ENCODE assay signal across 33 cellular contexts in genomic region chr16:13856811-13857511, GRCh38.
"Had no signal": no experiment of that assay in that cellular context is flagged by ENCODE, and none has a peak within 500 bp of the region (broad histone marks: within the 10 kb centered on the region; RNA-seq: fewer than 3 reads in every experiment).

No MANE protein-coding gene starts in this region.

- H3K27me3 Mint-ChIP-seq: activated CD8-positive, alpha-beta memory T cell treated with anti-CD3 and anti-CD28 coated beads, Interleukin-2, amount 10 ng/mL, durations not matched to agents 7 days and 5 days had no signal

- H3K9me3 Mint-ChIP-seq: activated CD4-positive, alpha-beta memory T cell treated with anti-CD3 and anti-CD28 coated beads for 36 hours; activated CD4-positive, alpha-beta T cell treated with anti-CD3 and anti-CD28 coated beads, Interleukin-2, amount 10 ng/mL, durations not matched to agents 24 days and 14 days; activated T-helper 17 cell treated with anti-CD3 and anti-CD28 coated beads, Interleukin-2, amount 50 U/mL, for 72 hours; central memory CD8-positive, alpha-beta T cell; effector memory CD8-positive, alpha-beta T cell had no signal

- ATAC-seq: activated CD4-positive, alpha-beta T cell treated with anti-CD3 and anti-CD28 coated beads for 36 hours; activated CD8-positive, alpha-beta memory T cell treated with anti-CD3 and anti-CD28 coated beads, Interleukin-2, amount 10 ng/mL, durations not matched to agents 7 days and 5 days; activated CD8-positive, alpha-beta T cell treated with anti-CD3 and anti-CD28 coated beads, Interleukin-2, amount 10 ng/mL, durations not matched to agents 7 days and 5 days; effector memory CD8-positive, alpha-beta T cell; foreskin keratinocyte; gastrocnemius medialis; heart left ventricle had no signal

- FAIRE-seq: astrocyte, bronchial epithelial cell, colon had no signal

- DNase-seq: activated CD4-positive, alpha-beta memory T cell treated with anti-CD3 and anti-CD28 coated beads for 36 hours; activated CD4-positive, alpha-beta T cell treated with anti-CD3 and anti-CD28 coated beads for 36 hours; activated CD4-positive, alpha-beta T cell treated with anti-CD3 and anti-CD28 coated beads, Interleukin-2, amount 10 ng/mL, durations not matched to agents 24 days and 14 days; activated CD4-positive, CD25-positive, alpha-beta regulatory T cell; activated CD4-positive, CD25-positive, alpha-beta regulatory T cell treated with anti-CD3 and anti-CD28 coated beads, Interleukin-2, amount 50 U/mL, for 72 hours; activated CD8-positive, alpha-beta memory T cell treated with anti-CD3 and anti-CD28 coated beads, Interleukin-2, amount 10 ng/mL, durations not matched to agents 7 days and 5 days; activated CD8-positive, alpha-beta memory T cell treated with anti-CD3 and anti-CD28 coated beads, Interleukin-2, amount 50 U/mL, for 4 hours; activated CD8-positive, alpha-beta T cell treated with anti-CD3 and anti-CD28 coated beads, Interleukin-2, amount 10 ng/mL, durations not matched to agents 7 days and 5 days; activated effector memory CD4-positive, alpha-beta T cell treated with Interleukin-2 at 50 U/mL for 16 hours; activated gamma-delta T cell treated with Interleukin-2 at 50 U/mL for 16 hours; activated naive CD4-positive, alpha-beta T cell treated with anti-CD3 and anti-CD28 coated beads, Interleukin-2, amount 50 U/mL, for 16 hours; activated naive CD4-positive, alpha-beta T cell treated with Interleukin-2 at 50 U/mL for 16 hours; activated T-cell treated with anti-CD3 and anti-CD28 coated beads, Interleukin-2, amount 50 U/mL, for 1 hour; activated T-cell treated with anti-CD3 and anti-CD28 coated beads, Interleukin-2, amount 50 U/mL, for 48 hours; amniotic stem cell; brain microvascular endothelial cell; cortex of kidney; dermis blood vessel endothelial cell; effector CD4-positive, alpha-beta T cell; effector memory CD8-positive, alpha-beta T cell; erythroblast; foreskin keratinocyte; gastrocnemius medialis; glutamatergic neuron; heart left ventricle; T-helper 2 cell had no signal

- H3K4me1 Mint-ChIP-seq: activated CD4-positive, alpha-beta T cell treated with anti-CD3 and anti-CD28 coated beads for 36 hours; activated CD4-positive, alpha-beta T cell treated with anti-CD3 and anti-CD28 coated beads, Interleukin-2, amount 10 ng/mL, durations not matched to agents 24 days and 14 days; activated CD8-positive, alpha-beta memory T cell treated with anti-CD3 and anti-CD28 coated beads, Interleukin-2, amount 10 ng/mL, durations not matched to agents 7 days and 5 days; activated T-helper 17 cell treated with anti-CD3 and anti-CD28 coated beads, Interleukin-2, amount 50 U/mL, for 72 hours; central memory CD8-positive, alpha-beta T cell had no signal

- H3K27me3 ChIP-seq: brain microvascular endothelial cell, foreskin keratinocyte, gastrocnemius medialis had no signal

- H3K4me3 Mint-ChIP-seq: activated CD4-positive, alpha-beta memory T cell treated with anti-CD3 and anti-CD28 coated beads for 36 hours; activated CD4-positive, alpha-beta T cell treated with anti-CD3 and anti-CD28 coated beads for 36 hours; activated CD4-positive, alpha-beta T cell treated with anti-CD3 and anti-CD28 coated beads, Interleukin-2, amount 10 ng/mL, durations not matched to agents 24 days and 14 days; activated CD8-positive, alpha-beta memory T cell treated with anti-CD3 and anti-CD28 coated beads, Interleukin-2, amount 10 ng/mL, durations not matched to agents 7 days and 5 days; activated CD8-positive, alpha-beta T cell treated with anti-CD3 and anti-CD28 coated beads, Interleukin-2, amount 10 ng/mL, durations not matched to agents 7 days and 5 days; activated naive CD8-positive, alpha-beta T cell; activated T-helper 17 cell treated with anti-CD3 and anti-CD28 coated beads, Interleukin-2, amount 50 U/mL, for 72 hours; central memory CD8-positive, alpha-beta T cell; effector memory CD8-positive, alpha-beta T cell had no signal

- H3K4me3 ChIP-seq: esophagus muscularis mucosa, gastrocnemius medialis, heart left ventricle had no signal

- H3K9me3 ChIP-seq: esophagus muscularis mucosa, gastrocnemius medialis, heart left ventricle had no signal

- H3K36me3 ChIP-seq: brain microvascular endothelial cell, esophagus muscularis mucosa, gastrocnemius medialis, heart left ventricle had no signal

- H3K36me3 Mint-ChIP-seq: activated CD4-positive, alpha-beta memory T cell treated with anti-CD3 and anti-CD28 coated beads for 36 hours; activated CD8-positive, alpha-beta memory T cell treated with anti-CD3 and anti-CD28 coated beads, Interleukin-2, amount 10 ng/mL, durations not matched to agents 7 days and 5 days; activated naive CD8-positive, alpha-beta T cell had no signal

- H3K27ac Mint-ChIP-seq: activated CD4-positive, alpha-beta memory T cell treated with anti-CD3 and anti-CD28 coated beads for 36 hours; activated CD4-positive, alpha-beta T cell treated with anti-CD3 and anti-CD28 coated beads for 36 hours; activated CD4-positive, alpha-beta T cell treated with anti-CD3 and anti-CD28 coated beads, Interleukin-2, amount 10 ng/mL, durations not matched to agents 24 days and 14 days; activated CD8-positive, alpha-beta memory T cell treated with anti-CD3 and anti-CD28 coated beads, Interleukin-2, amount 10 ng/mL, durations not matched to agents 7 days and 5 days; activated CD8-positive, alpha-beta T cell treated with anti-CD3 and anti-CD28 coated beads, Interleukin-2, amount 10 ng/mL, durations not matched to agents 7 days and 5 days; activated naive CD8-positive, alpha-beta T cell; activated T-helper 17 cell treated with anti-CD3 and anti-CD28 coated beads, Interleukin-2, amount 50 U/mL, for 72 hours; effector memory CD8-positive, alpha-beta T cell had no signal

- H3K4me1 ChIP-seq: esophagus muscularis mucosa, foreskin keratinocyte, gastrocnemius medialis, heart left ventricle had no signal

- H3K27ac ChIP-seq: brain microvascular endothelial cell, esophagus muscularis mucosa, foreskin keratinocyte, gastrocnemius medialis, heart left ventricle had no signal
